8 cellular contexts compared by ENCODE assay signal in the genomic region with DNA sequence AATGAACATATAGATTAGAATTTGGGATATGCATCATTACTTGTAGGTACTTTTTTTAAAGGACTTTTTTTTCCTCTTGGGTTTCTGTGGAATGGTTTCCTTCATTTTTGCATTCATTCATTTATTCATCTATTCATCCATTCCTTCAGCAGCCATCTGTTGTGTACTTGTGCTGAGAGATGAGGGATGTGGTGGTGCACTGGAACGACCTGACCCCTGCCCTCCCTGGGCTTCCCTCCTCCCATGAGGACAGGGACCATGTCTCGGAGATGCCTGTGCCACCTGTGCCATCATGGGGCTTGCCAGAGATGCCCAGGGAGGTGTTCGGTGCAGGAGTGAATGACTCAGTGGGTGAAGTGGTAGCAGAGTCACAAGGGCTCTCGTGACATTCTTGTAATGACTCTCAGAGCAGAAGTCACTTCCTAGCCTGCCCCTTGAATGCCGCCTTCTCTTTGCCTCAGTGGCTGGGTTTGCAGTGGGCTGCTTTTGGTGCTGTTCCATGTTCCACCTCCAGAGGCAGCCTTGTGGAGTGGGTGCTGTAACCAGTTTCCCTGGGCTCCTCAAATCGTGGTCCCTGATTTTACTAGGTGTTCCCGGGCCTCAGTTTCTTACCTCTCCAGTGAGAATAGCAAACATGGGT. TPM values are rescaled to one million over a fixed set of nuclear protein-coding genes. Genes with fewer than 3 reads are reported as not detected.
DNase-seq lines count a peak whose midpoint lies in the region; FAIRE-seq and TF ChIP-seq lines count a peak whose summit lies in the region.

No MANE protein-coding gene starts in this region.

- no peak overlapping the region for H3K4ac ChIP-seq in H1 (replicated peaks; ENCODE audit: insufficient read length, low read depth, low read length)

- H2BK5ac ChIP-seq in H1 (ENCODE audit: low read depth, low read length): no peak overlapping the region

- no peaks in the 10 kb centered on the region for H3K9me3 ChIP-seq in WERI-Rb-1 (ENCODE audit: severe bottlenecking)
- H3K9me3 ChIP-seq in H1 (ENCODE audit: insufficient read depth in 2 of 2, low read depth in 1 of 2, low read length in 1 of 2): no peaks in the 10 kb centered on the region

- H4K5ac ChIP-seq in H1 (ENCODE audit: insufficient read length, low read depth, low read length): no peak overlapping the region

- H3K4me1 ChIP-seq in H1 (replicated peaks in 1 of 4; ENCODE audit: control insufficient read depth in 3 of 4, insufficient read depth in 4 of 4, low read length in 3 of 4): no peaks in the 10 kb centered on the region

- H2BK12ac ChIP-seq in H1 (ENCODE audit: low read depth, low read length): no peak overlapping the region

- in situ Hi-C loops in Caki2 (cut with HindIII; ENCODE audit: low pct_unique_long_range_greater_than_20kb, low sequenced_read_pairs): no loop called here

- H3K36me3 ChIP-seq in WERI-Rb-1 (no peaks in the 10 kb centered on the region; the same call in 1 of the 2 replicates), H1 (ENCODE audit: control insufficient read depth in 2 of 4, insufficient read depth in 4 of 4, low read length in 3 of 4) (no peaks in the 10 kb centered on the region; a peak in 1 of 8 replicates)

- H2BK120ac ChIP-seq in H1 (replicated peaks; ENCODE audit: low read depth, low read length): no peak overlapping the region

- H4K8ac ChIP-seq in H1 (ENCODE audit: extremely low read depth, insufficient read depth, low read length): no peak overlapping the region

- no peak for TF ChIP-seq POLR2A in H1 (IDR thresholded peaks at IDR 0.05; ENCODE audit: control extremely low read depth in 1 of 2, low read depth in 2 of 2, low read length in 2 of 2)

- H3K14ac ChIP-seq in H1 (ENCODE audit: insufficient read length): no peak overlapping the region

- DNase-seq in Caki2 (ENCODE audit: low read depth) (peak; percentile 71), HEK293T (ENCODE audit: extremely low spot score) (peak; percentile 34), WERI-Rb-1 (peak; percentile 19), H1 (ENCODE audit: low read depth in 1 of 2, low spot score in 2 of 2) (peak in 1 of 2 experiments; percentile 65), NCI-H1417 treated with DMSO at 0.1 percent for 48 hours (lab: John Stamatoyannopoulos, UW) (no peak), GOT3 (lab: John Stamatoyannopoulos, UW) (no peak), D721Med (ENCODE audit: insufficient read length, low spot score) (no peak)
- peak; percentile 66 to 81 for DNase-seq in stimulated activated CD8-positive, alpha-beta memory T cell treated with anti-CD3 and anti-CD28 coated beads, Interleukin-15, amount 100 ng/mL, for 48 hours (ENCODE audit: low read depth in 2 of 2)

- H3K4me3 ChIP-seq in WERI-Rb-1 (ENCODE audit: low read depth, low read length) (no peak overlapping the region), H1 (ENCODE audit: extremely low read depth in 1 of 4, insufficient read depth in 2 of 4, low read depth in 3 of 4, low read length in 4 of 4) (no peak overlapping the region)

- no peak overlapping the region for H2BK15ac ChIP-seq in H1 (ENCODE audit: low read length)

- CTCF ChIA-PET in HEK293T (lab: Yijun Ruan, JAX) (no interaction called here), H1 (lab: Charles Lee; ENCODE audit: partially characterized antibody) (interaction anchor here (1.0 to 1.8 kb wide), 5 partner anchors 10 to 117 kb away, joined by 3 to 7 read pairs (median 5); no protein-coding TSS in a partner anchor)

- H3K23me2 ChIP-seq in H1 (ENCODE audit: low read depth, low read length): no peaks in the 10 kb centered on the region

- H3K18ac ChIP-seq in H1 (ENCODE audit: extremely low read depth, low read length): no peak overlapping the region

- no peak overlapping the region for H3K4me2 ChIP-seq in H1 (ENCODE audit: insufficient read depth in 1 of 2, low read depth in 2 of 2, low read length in 2 of 2)

- no peak overlapping the region for H3K56ac ChIP-seq in H1 (replicated peaks; ENCODE audit: insufficient read length, low read depth, low read length)

- TF ChIP-seq EP300 in H1 (IDR thresholded peaks at IDR 0.05; ENCODE audit: borderline replicate concordance in 1 of 2, low read depth in 2 of 2, low read length in 2 of 2): no peak

- no peak overlapping the region for H2AFZ ChIP-seq in H1 (ENCODE audit: low read length)

- peaks cover 3 to 11% of the 10 kb centered on the region in 2 experiments for H4K20me1 ChIP-seq in H1 (replicated peaks in 1 of 2; ENCODE audit: control insufficient read depth in 1 of 2, insufficient read depth in 2 of 2, low read length in 2 of 2)

- POLR2A ChIA-PET in HEK293T (lab: Yijun Ruan, JAX) (no interaction called here), H1 (lab: Charles Lee; ENCODE audit: partially characterized antibody) (no interaction called here)

- peak overlapping the region; percentile 78 for H3K27ac ChIP-seq in WERI-Rb-1
- H3K27ac ChIP-seq in H1 (ENCODE audit: low read depth, low read length): no peak overlapping the region

- no peak overlapping the region for H3K23ac ChIP-seq in H1 (ENCODE audit: insufficient read length)

- H3K27me3 ChIP-seq in WERI-Rb-1 (ENCODE audit: insufficient read depth, low read depth, severe bottlenecking) (no peaks in the 10 kb centered on the region), H1 (replicated peaks in 1 of 4; ENCODE audit: control insufficient read depth in 3 of 4, extremely low read depth in 1 of 4, insufficient read depth in 3 of 4, low read length in 3 of 4) (no peaks in the 10 kb centered on the region)

- 81% methylated on average over 7 of the region's 7 CpGs; no CpG with 5 or more reads in 1 of the 2 experiments for WGBS in H1 (ENCODE audit: extremely low coverage in 1 of 2, insufficient coverage in 1 of 2, insufficient read length in 1 of 2, insufficient replicate concordance in 2 of 2, low coverage in 1 of 2, low lambda C conversion rate in 2 of 2, missing lambda C conversion rate in 1 of 2), 2 experiments

- no peaks in the 10 kb centered on the region for H3K79me2 ChIP-seq in H1 (ENCODE audit: control insufficient read depth in 1 of 2, insufficient read depth in 2 of 2, low read length in 2 of 2)

- FAIRE-seq in H1 (lab: Jason Lieb, UNC) (no peak), D721Med (lab: Jason Lieb, UNC) (no peak)

- H2AK5ac ChIP-seq in H1 (ENCODE audit: low read depth, low read length): no peak overlapping the region

- H3K79me1 ChIP-seq in H1 (ENCODE audit: low read depth, low read length): no peaks in the 10 kb centered on the region

- no peak overlapping the region for H4K91ac ChIP-seq in H1 (replicated peaks; ENCODE audit: insufficient read length, low read length)

- no peak overlapping the region for H3K9ac ChIP-seq in H1 (replicated peaks in 1 of 4; ENCODE audit: extremely low read depth in 1 of 4, low read depth in 3 of 4, low read length in 3 of 4)

- peak; percentile 51 to 62 for TF ChIP-seq RAD21 in H1 (IDR thresholded peaks at IDR 0.05 in 1 of 2, conservative IDR thresholded peaks at IDR 0.05 in 1 of 2; ENCODE audit: low read depth in 2 of 2, low read length in 2 of 2)

- no peak overlapping the region for H2BK20ac ChIP-seq in H1 (ENCODE audit: low read length)

- TF ChIP-seq CTCF in WERI-Rb-1 (IDR thresholded peaks at IDR 0.05; ENCODE audit: low read depth, low read length) (peak; percentile 59), H1 (IDR thresholded peaks at IDR 0.05; ENCODE audit: control extremely low read depth in 1 of 3, insufficient read depth in 1 of 3, low read depth in 1 of 3, low read length in 3 of 3) (peak; percentile 58 to 75 (median 74)), D721Med (IDR thresholded peaks at IDR 0.05; ENCODE audit: insufficient read depth, missing control alignments) (no peak)

TF ChIP-seq in HEK293T, 16 proteins besides CTCF, POLR2A, EP300 and RAD21:
- TF ChIP-seq SUZ12 (IDR thresholded peaks at IDR 0.05): no peak
- no peak for TF ChIP-seq CTBP1 (IDR thresholded peaks at IDR 0.05; ENCODE audit: borderline replicate concordance)
- TF ChIP-seq HDGF (IDR thresholded peaks at IDR 0.05; ENCODE audit: borderline replicate concordance): no peak
- TF ChIP-seq FOXA1 (IDR thresholded peaks at IDR 0.05): no peak
- no peak for TF ChIP-seq SP1 (IDR thresholded peaks at IDR 0.05)

TF ChIP-seq in H1, 55 proteins besides CTCF, POLR2A, EP300 and RAD21:
- TF ChIP-seq CEBPB (IDR thresholded peaks at IDR 0.05; ENCODE audit: low read depth, low read length) (no peak), CREB1 (IDR thresholded peaks at IDR 0.05) (no peak), ASH2L (IDR thresholded peaks at IDR 0.05; ENCODE audit: low read length) (no peak), NRF1 (IDR thresholded peaks at IDR 0.05; ENCODE audit: low read depth, low read length) (no peak), TAF7 (optimal IDR thresholded peaks at IDR 0.05; ENCODE audit: borderline replicate concordance, low read depth, low read length) (no peak), MAFK (IDR thresholded peaks at IDR 0.05; ENCODE audit: low read depth, low read length) (no peak)

RNA-seq across cellular contexts. Expression of a gene that starts 43.9 kb away (rescaled TPM):
- total RNA-seq in Caki2 (2014; rRNA removed; shearing (Covaris generic); ENCODE audit: low replicate concordance): 17.7 and 25.7 TPM in 2 replicates
- 18.5 and 19.3 TPM in 2 replicates for total RNA-seq in H1 (2021; fragmentation: NEBNext Ultra II Directional; extraction: Animal tissue kit (Norgen Biotek cat#: 25700))
- polyA plus RNA-seq in H1 (2011; rRNA removed): 7.6 and 10.4 TPM in 2 replicates
- polyA plus RNA-seq in H1 (2011; cell fraction: cytosol; rRNA removed): 8.3 TPM
- 15.4 TPM for polyA plus RNA-seq in H1 (2011; cell fraction: nucleus; rRNA removed)
- polyA plus RNA-seq in H1 (2012, experiment 1 of 2): 11.0 to 13.8 TPM (median 12.7 TPM) in 4 replicates
- 5.8 TPM for polyA plus RNA-seq in H1 (2012, experiment 2 of 2)
- polyA plus RNA-seq in H1 (2013, experiment 1 of 2): 6.8 TPM
- 7.1 TPM for polyA plus RNA-seq in H1 (2013, experiment 2 of 2)
- 31.9 and 32.4 TPM in 2 replicates for polyA minus RNA-seq in H1 (2011; rRNA and poly(A)+ RNA removed)
- 16.2 TPM for polyA minus RNA-seq in H1 (2011; cell fraction: cytosol; rRNA and poly(A)+ RNA removed)
- polyA minus RNA-seq in H1 (2011; cell fraction: nucleus; rRNA and poly(A)+ RNA removed): 20.1 TPM

RNA-seq across cellular contexts. Expression of a gene that starts 46.0 kb away (rescaled TPM):
- 68.1 and 71.5 TPM in 2 replicates for total RNA-seq in Caki2 (2014; rRNA removed; shearing (Covaris generic); ENCODE audit: low replicate concordance)
- 33.3 and 39.5 TPM in 2 replicates for total RNA-seq in H1 (2021; fragmentation: NEBNext Ultra II Directional; extraction: Animal tissue kit (Norgen Biotek cat#: 25700))
- 47.3 and 84.0 TPM in 2 replicates for polyA plus RNA-seq in H1 (2011; rRNA removed)
- 53.5 TPM for polyA plus RNA-seq in H1 (2011; cell fraction: cytosol; rRNA removed)
- polyA plus RNA-seq in H1 (2011; cell fraction: nucleus; rRNA removed): 53.7 TPM
- 36.9 to 41.1 TPM (median 38.1 TPM) in 4 replicates for polyA plus RNA-seq in H1 (2012, experiment 1 of 2)
- polyA plus RNA-seq in H1 (2012, experiment 2 of 2): 46.0 TPM
- polyA plus RNA-seq in H1 (2013, experiment 1 of 2): 23.3 TPM
- 22.4 TPM for polyA plus RNA-seq in H1 (2013, experiment 2 of 2)
- 28.3 and 41.4 TPM in 2 replicates for polyA minus RNA-seq in H1 (2011; rRNA and poly(A)+ RNA removed)
- 28.3 TPM for polyA minus RNA-seq in H1 (2011; cell fraction: cytosol; rRNA and poly(A)+ RNA removed)
- polyA minus RNA-seq in H1 (2011; cell fraction: nucleus; rRNA and poly(A)+ RNA removed): 18.6 TPM

Comparison
In these comparisons a context has a peak if more than half of its experiments do, and no peak if none do; other contexts are left out.
1. DNase-seq: peak in Caki2 (single experiment), HEK293T (single experiment), WERI-Rb-1 (single experiment) and stimulated activated CD8-positive, alpha-beta memory T cell treated with anti-CD3 and anti-CD28 coated beads, Interleukin-15, amount 100 ng/mL, for 48 hours (2 of 2); none in NCI-H1417 treated with DMSO at 0.1 percent for 48 hours (single experiment), GOT3 (single experiment) and D721Med (single experiment).